30 cellular contexts compared by ENCODE assay signal in genomic region chr5:157047898-157048297, GRCh38. TPM values are rescaled to one million over a fixed set of nuclear protein-coding genes. Genes with fewer than 3 reads are reported as not detected.
A peak's percentile ranks its signal among the peaks of the same experiment; 100 is the strongest.
DNase-seq lines count a peak whose midpoint lies in the region; ATAC-seq, FAIRE-seq and TF ChIP-seq lines count a peak whose summit lies in the region.
"Had no signal": no experiment of that assay in that cellular context is flagged by ENCODE, and none has a peak within 500 bp of the region (broad histone marks: within the 10 kb centered on the region; RNA-seq: fewer than 3 reads in every experiment).

No MANE protein-coding gene starts in this region.

- H3K27me3 Mint-ChIP-seq in stimulated activated naive CD8-positive, alpha-beta T cell treated with anti-CD3 and anti-CD28 coated beads, Interleukin-15, amount 100 ng/mL, for 72 hours: no peaks in the 10 kb centered on the region
- H3K27me3 Mint-ChIP-seq in type B pancreatic cell: no peaks in the 10 kb centered on the region

- DNase-seq in stimulated activated naive CD8-positive, alpha-beta T cell treated with anti-CD3 and anti-CD28 coated beads, Interleukin-15, amount 100 ng/mL, for 72 hours: no peak
- DNase-seq in stimulated activated naive CD8-positive, alpha-beta T cell treated with anti-CD3 and anti-CD28 coated beads, Interleukin-15, Interleukin-2, amounts not matched to agents 100 U/mL and 50 U/mL, for 24 hours: no peak
- no peak for DNase-seq in type B pancreatic cell (ENCODE audit: extremely low spot score, unreplicated experiment)
- DNase-seq in kidney: no peak
- no peak for DNase-seq in activated CD8-positive, alpha-beta memory T cell treated with anti-CD3 and anti-CD28 coated beads, Interleukin-2, amount 50 U/mL, for 4 hours
- DNase-seq: activated B cell treated with CpG ODN at 0.5 μM for 24 hours; activated CD4-positive, alpha-beta T cell treated with anti-CD3 and anti-CD28 coated beads, Interleukin-2, amount 50 U/mL, for 48 hours; activated gamma-delta T cell; BE2C; cortex of kidney; mammary epithelial cell; NCI-H1092; NCI-H187 treated with DMSO at 0.1 percent for 48 hours; NCI-H226; NCI-H748 treated with DMSO at 0.1 percent for 48 hours; occipital lobe; SK-N-SH; stimulated activated naive CD4-positive, alpha-beta T cell treated with Interleukin-2 at 50 U/mL for 16 hours; T1000; tibial artery had no signal

- H3K4me3 ChIP-seq in kidney (ENCODE audit: low read length in 2 of 2): no peak overlapping the region
- H3K4me3 ChIP-seq: breast epithelium, smooth muscle cell, tibial artery had no signal

- no peaks in the 10 kb centered on the region for H3K36me3 Mint-ChIP-seq in type B pancreatic cell

- peak overlapping the region in 1 of 2 donors; percentile 37 for H3K27ac Mint-ChIP-seq in stimulated activated naive CD8-positive, alpha-beta T cell treated with anti-CD3 and anti-CD28 coated beads, Interleukin-15, amount 100 ng/mL, for 72 hours
- H3K27ac Mint-ChIP-seq in type B pancreatic cell: no peak overlapping the region
- H3K27ac Mint-ChIP-seq: activated B cell treated with CpG ODN at 0.5 μM for 24 hours had no signal

- H3K9ac ChIP-seq in kidney (ENCODE audit: low read length in 2 of 2): no peak overlapping the region
- H3K9ac ChIP-seq: SK-N-SH had no signal

- TF ChIP-seq CTCF in type B pancreatic cell (conservative IDR thresholded peaks at IDR 0.05): no peak
- TF ChIP-seq CTCF in kidney (IDR thresholded peaks at IDR 0.05; ENCODE audit: borderline replicate concordance, extremely low read depth, insufficient read depth): no peak

- ATAC-seq in stimulated activated naive CD8-positive, alpha-beta T cell treated with anti-CD3 and anti-CD28 coated beads, Interleukin-15, amount 100 ng/mL, for 72 hours: peak; percentile 43
- ATAC-seq in stimulated activated naive CD8-positive, alpha-beta T cell treated with anti-CD3 and anti-CD28 coated beads, Interleukin-15, Interleukin-2, amounts not matched to agents 100 U/mL and 50 U/mL, for 24 hours: no peak
- ATAC-seq in GM21723 (IDR thresholded peaks at IDR 0.05; ENCODE audit: unreplicated experiment) (peak; percentile 65), HG03354 (IDR thresholded peaks at IDR 0.05; ENCODE audit: poor library complexity, severe bottlenecking, unreplicated experiment) (peak; percentile 37), HG03457 (IDR thresholded peaks at IDR 0.05; ENCODE audit: unreplicated experiment) (no peak)

- no peak overlapping the region for H3K4me3 Mint-ChIP-seq in stimulated activated naive CD8-positive, alpha-beta T cell treated with anti-CD3 and anti-CD28 coated beads, Interleukin-15, amount 100 ng/mL, for 72 hours
- no peak overlapping the region for H3K4me3 Mint-ChIP-seq in type B pancreatic cell
- H3K4me3 Mint-ChIP-seq: activated B cell treated with CpG ODN at 0.5 μM for 24 hours had no signal

- FAIRE-seq in kidney (lab: Jason Lieb, UNC): no peak
- FAIRE-seq: A204.1, endometrium, GM18507, GM19239 had no signal

- intact Hi-C loops in kidney (cut with DNase I): no loop called here

- H3K4me1 ChIP-seq in kidney (ENCODE audit: control insufficient read depth in 1 of 2, insufficient read depth in 1 of 2, low read depth in 1 of 2, low read length in 2 of 2): peaks cover 3 to 19% of the 10 kb centered on the region in 2 donors
- H3K4me1 ChIP-seq: BE2C, breast epithelium, tibial artery had no signal

- peaks cover 63% of the 10 kb centered on the region for H3K4me1 Mint-ChIP-seq in stimulated activated naive CD8-positive, alpha-beta T cell treated with anti-CD3 and anti-CD28 coated beads, Interleukin-15, amount 100 ng/mL, for 72 hours
- H3K4me1 Mint-ChIP-seq in type B pancreatic cell (ENCODE audit: unreplicated experiment): peaks cover 13% of the 10 kb centered on the region

- no peaks in the 10 kb centered on the region for H3K9me3 ChIP-seq in kidney (ENCODE audit: control insufficient read depth in 1 of 2, low read length in 2 of 2)
- H3K9me3 ChIP-seq: BE2C, breast epithelium, SK-N-SH, tibial artery had no signal

- H3K9me3 Mint-ChIP-seq in stimulated activated naive CD8-positive, alpha-beta T cell treated with anti-CD3 and anti-CD28 coated beads, Interleukin-15, amount 100 ng/mL, for 72 hours: no peaks in the 10 kb centered on the region
- H3K9me3 Mint-ChIP-seq in type B pancreatic cell: peaks cover 5% of the 10 kb centered on the region
- H3K9me3 Mint-ChIP-seq: activated B cell treated with CpG ODN at 0.5 μM for 24 hours had no signal

- peak overlapping the region in 1 of 2 donors; percentile 23 for H3K27ac ChIP-seq in kidney (ENCODE audit: low read depth in 2 of 2, low read length in 2 of 2)
- H3K27ac ChIP-seq: breast epithelium, RWPE1, tibial artery had no signal

- H3K36me3 ChIP-seq in kidney (ENCODE audit: control insufficient read depth in 1 of 2, insufficient read depth in 2 of 2, low read length in 2 of 2): no peaks in the 10 kb centered on the region
- H3K36me3 ChIP-seq: BE2C, breast epithelium, tibial artery had no signal

RNA-seq across cellular contexts. Expression of gene HAVCR1, which starts 11.0 kb away (rescaled TPM):
- total RNA-seq in type B pancreatic cell (ENCODE audit: low replicate concordance): 0.92 and 6.7 TPM in 2 replicates
- 114 TPM for total RNA-seq in kidney
- 0.65 TPM for polyA plus RNA-seq in kidney (ENCODE audit: insufficient read depth, low read depth, low replicate concordance)
- total RNA-seq: activated B cell treated with CpG ODN at 0.5 μM for 24 hours, mammary epithelial cell, smooth muscle cell had no signal
- polyA plus RNA-seq: mammary epithelial cell, SK-N-SH, smooth muscle cell had no signal

Comparison
In these comparisons a context has a peak if more than half of its experiments do, and no peak if none do; other contexts are left out.
1. ATAC-seq: peak in stimulated activated naive CD8-positive, alpha-beta T cell treated with anti-CD3 and anti-CD28 coated beads, Interleukin-15, amount 100 ng/mL, for 72 hours (single experiment), GM21723 (single experiment) and HG03354 (single experiment); none in stimulated activated naive CD8-positive, alpha-beta T cell treated with anti-CD3 and anti-CD28 coated beads, Interleukin-15, Interleukin-2, amounts not matched to agents 100 U/mL and 50 U/mL, for 24 hours (single experiment) and HG03457 (single experiment).
2. RNA of gene HAVCR1, which starts 11.0 kb away (total RNA-seq): 114 TPM in kidney (single experiment); 0.92 to 6.7 TPM in type B pancreatic cell; every median in the first group is over 10 times any median in the second.